Comparison of ENCODE assay signal across 9 cellular contexts in the genomic region with DNA sequence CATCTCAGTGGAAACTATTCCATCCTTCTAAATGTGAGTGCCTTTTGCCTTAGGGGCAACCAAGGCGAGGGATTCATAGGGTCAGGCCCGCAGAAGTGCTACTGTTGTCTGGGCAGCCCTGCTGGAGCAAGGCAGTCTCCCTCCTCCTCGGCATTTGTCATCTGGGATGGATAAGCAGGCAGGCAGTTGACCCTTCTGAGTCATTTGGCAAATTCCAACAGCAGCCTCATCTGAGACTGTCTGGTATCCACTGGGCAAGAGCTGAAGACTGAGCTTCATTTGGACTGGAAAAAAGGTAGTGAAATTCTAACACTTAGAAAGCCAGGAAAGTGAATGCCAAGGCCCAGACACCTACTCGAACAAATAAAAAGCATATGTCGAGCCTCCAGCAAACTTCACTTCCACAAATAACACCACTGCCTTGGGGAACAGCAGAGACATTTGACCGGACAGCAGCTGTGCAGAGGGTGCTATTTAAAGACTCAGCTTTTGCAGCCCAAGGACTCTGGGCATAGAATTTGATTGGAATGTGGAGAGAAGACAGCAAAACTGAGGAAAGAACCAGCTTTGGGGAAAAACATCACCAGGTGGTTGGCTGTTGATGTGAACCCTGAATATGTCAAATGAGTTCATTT. TPM values are rescaled to one million over a fixed set of nuclear protein-coding genes. Genes with fewer than 3 reads are reported as not detected.
DNase-seq lines count a peak whose midpoint lies in the region; ATAC-seq and TF ChIP-seq lines count a peak whose summit lies in the region.
"Had no signal": no experiment of that assay in that cellular context is flagged by ENCODE, and none has a peak within 500 bp of the region (broad histone marks: within the 10 kb centered on the region; RNA-seq: fewer than 3 reads in every experiment).

No MANE protein-coding gene starts in this region.

- no peak overlapping the region for H3K23ac ChIP-seq in IMR-90 (ENCODE audit: low read depth, low read length)
- no peak overlapping the region for H3K23ac ChIP-seq in mesendoderm (ENCODE audit: low read length)

- H3K4me2 ChIP-seq in IMR-90 (ENCODE audit: low read depth, low read length) (peak overlapping the region; percentile 69), mesendoderm (ENCODE audit: low read length) (no peak overlapping the region)

- no peak overlapping the region for H3K4me3 Mint-ChIP-seq in activated naive CD4-positive, alpha-beta T cell treated with anti-CD3 and anti-CD28 coated beads, Interleukin-2, amount 10 ng/mL, durations not matched to agents 7 days and 5 days
- H3K4me3 Mint-ChIP-seq: naive thymus-derived CD4-positive, alpha-beta T cell had no signal

- peak; percentile 53 for DNase-seq in AG04449 (ENCODE audit: low read depth, low spot score)
- DNase-seq in IMR-90: peak; percentile 78
- no peak for DNase-seq in coronary artery (ENCODE audit: low spot score)
- DNase-seq in mesendoderm: peak; percentile 50
- DNase-seq in activated naive CD4-positive, alpha-beta T cell treated with anti-CD3 and anti-CD28 coated beads, Interleukin-2, amount 10 ng/mL, durations not matched to agents 7 days and 5 days: no peak
- DNase-seq in mucosa of descending colon: no peak
- DNase-seq: naive thymus-derived CD4-positive, alpha-beta T cell had no signal

- dilution Hi-C loops in IMR-90 (cut with HindIII; ENCODE audit: low sequenced_read_pairs, unreplicated experiment): no loop called here

- H2BK15ac ChIP-seq in IMR-90 (ENCODE audit: low read depth, low read length) (no peak overlapping the region), mesendoderm (replicated peaks; ENCODE audit: low read depth) (no peak overlapping the region)

- TF ChIP-seq POLR2A in IMR-90 (IDR thresholded peaks at IDR 0.05; ENCODE audit: low read depth, low read length): no peak

- H3K27ac Mint-ChIP-seq in activated naive CD4-positive, alpha-beta T cell treated with anti-CD3 and anti-CD28 coated beads, Interleukin-2, amount 10 ng/mL, durations not matched to agents 7 days and 5 days: no peak overlapping the region

- H3K56ac ChIP-seq in IMR-90 (ENCODE audit: extremely low read depth, insufficient read depth, low read length): no peak overlapping the region
- peak overlapping the region; percentile 43 for H3K56ac ChIP-seq in mesendoderm (ENCODE audit: low read length)

- TF ChIP-seq CTCF in AG04449 (IDR thresholded peaks at IDR 0.05; ENCODE audit: insufficient read depth, low read length, missing control alignments): no peak
- TF ChIP-seq CTCF in IMR-90 (conservative IDR thresholded peaks at IDR 0.05; ENCODE audit: low read depth, low read length): no peak
- no peak for TF ChIP-seq CTCF in coronary artery (IDR thresholded peaks at IDR 0.05)
- no peak for TF ChIP-seq CTCF in mucosa of descending colon (IDR thresholded peaks at IDR 0.05)

- H3K4ac ChIP-seq in IMR-90 (ENCODE audit: low read depth, low read length) (no peak overlapping the region), mesendoderm (ENCODE audit: low read depth, low read length) (peak overlapping the region; percentile 60)

- 0 out of 2 replicates have a peak overlapping the region, but pooled peaks have one; percentile 8 for H3K14ac ChIP-seq in IMR-90 (replicated peaks; ENCODE audit: low read depth, low read length)

- intact Hi-C loops in IMR-90 (cut with micrococcal nuclease) (no loop called here), mucosa of descending colon (cut with DNase I, micrococcal nuclease) (no loop called here)

- CTCF ChIA-PET in AG04449 (lab: Yijun Ruan, JAX) (interaction anchor here (1.0 to 1.3 kb wide), 2 partner anchors 14 to 194 kb away, joined by 3 to 9 read pairs; no protein-coding TSS in a partner anchor), IMR-90 (lab: Yijun Ruan, JAX) (no interaction called here)
- CTCF ChIA-PET in activated naive CD4-positive, alpha-beta T cell treated with anti-CD3 and anti-CD28 coated beads, Interleukin-2, amount 10 ng/mL, durations not matched to agents 7 days and 5 days (lab: Charles Lee): interaction anchor here (0.7 kb wide), 1 partner anchor 1080 kb away, joined by 3 read pairs; no protein-coding TSS in a partner anchor

- H4K91ac ChIP-seq in IMR-90 (ENCODE audit: insufficient read depth, low read depth, low read length): no peak overlapping the region

- BruUV-seq in IMR-90 (replicated peaks; lab: Mats Ljungman, UMichigan): no TSS peak

- no peaks in the 10 kb centered on the region for H3K36me3 ChIP-seq in IMR-90 (ENCODE audit: control insufficient read depth, insufficient read depth, low read length)
- H3K36me3 ChIP-seq in mesendoderm (ENCODE audit: control insufficient read depth, insufficient read depth, low read length): no peaks in the 10 kb centered on the region
- H3K36me3 ChIP-seq in mucosa of descending colon (ENCODE audit: low read depth): no peaks in the 10 kb centered on the region

- H4K8ac ChIP-seq in IMR-90 (ENCODE audit: low read depth in 2 of 2, low read length in 2 of 2) (no peak overlapping the region; a peak in 1 of 4 replicates), mesendoderm (ENCODE audit: low read depth, low read length) (no peak overlapping the region)

- ATAC-seq in IMR-90 (ENCODE audit: low read depth): peak; percentile 61
- no peak for ATAC-seq in mucosa of descending colon
- ATAC-seq in HG02642 (IDR thresholded peaks at IDR 0.05; ENCODE audit: poor library complexity, unreplicated experiment): no peak
- ATAC-seq in HG02870 (IDR thresholded peaks at IDR 0.05; ENCODE audit: unreplicated experiment): no peak
- ATAC-seq: naive thymus-derived CD4-positive, alpha-beta T cell had no signal

- H3K79me1 ChIP-seq in IMR-90 (ENCODE audit: low read depth in 1 of 2, low read length in 2 of 2) (peaks cover 3% of the 10 kb centered on the region in 2 experiments; a peak in 2 of 4 replicates), mesendoderm (ENCODE audit: low read length) (no peaks in the 10 kb centered on the region)

- no peaks in the 10 kb centered on the region for H3K36me3 Mint-ChIP-seq in activated naive CD4-positive, alpha-beta T cell treated with anti-CD3 and anti-CD28 coated beads, Interleukin-2, amount 10 ng/mL, durations not matched to agents 7 days and 5 days

- H2AK5ac ChIP-seq in IMR-90 (ENCODE audit: low read depth, low read length) (no peak overlapping the region), mesendoderm (ENCODE audit: low read length) (peak overlapping the region; percentile 4)

- TF ChIP-seq RAD21 in IMR-90 (IDR thresholded peaks at IDR 0.05; ENCODE audit: low read length): no peak

- peak overlapping the region; percentile 52 for H2AFZ ChIP-seq in IMR-90 (replicated peaks; ENCODE audit: low read length, poor library complexity)

- H2BK120ac ChIP-seq in IMR-90 (ENCODE audit: low read depth, low read length): 0 out of 2 replicates have a peak overlapping the region, but pooled peaks have one; percentile 17
- H2BK120ac ChIP-seq in mesendoderm (ENCODE audit: low read depth, low read length): peak overlapping the region; percentile 10

- H4K5ac ChIP-seq in IMR-90 (ENCODE audit: low read depth, low read length) (no peak overlapping the region), mesendoderm (ENCODE audit: low read length) (no peak overlapping the region)

- H3K9me1 ChIP-seq in IMR-90 (ENCODE audit: insufficient read depth, low read length): peaks cover 12% of the 10 kb centered on the region; the same call in 1 of the 2 replicates

- peaks cover 3% of the 10 kb centered on the region for H3K4me1 ChIP-seq in IMR-90 (ENCODE audit: control insufficient read depth, insufficient read depth, low read length)
- peaks cover 3% of the 10 kb centered on the region for H3K4me1 ChIP-seq in mesendoderm (ENCODE audit: control insufficient read depth, low read depth, low read length)
- peaks cover 12% of the 10 kb centered on the region for H3K4me1 ChIP-seq in mucosa of descending colon (ENCODE audit: low read depth)

- H3K9me3 Mint-ChIP-seq in activated naive CD4-positive, alpha-beta T cell treated with anti-CD3 and anti-CD28 coated beads, Interleukin-2, amount 10 ng/mL, durations not matched to agents 7 days and 5 days: no peaks in the 10 kb centered on the region

- peak overlapping the region; percentile 1; the same call in 1 of the 2 replicates for H3K27ac ChIP-seq in IMR-90 (ENCODE audit: insufficient read depth, low read length)
- H3K27ac ChIP-seq in coronary artery: peak overlapping the region; percentile 65 to 89
- no peak overlapping the region for H3K27ac ChIP-seq in mesendoderm (ENCODE audit: low read depth, low read length)

- H3K79me2 ChIP-seq in mesendoderm (ENCODE audit: control insufficient read depth, insufficient read depth, low read length): no peaks in the 10 kb centered on the region

- H3K4me3 ChIP-seq in AG04449 (ENCODE audit: low read depth, low read length) (peak overlapping the region; percentile 16), IMR-90 (ENCODE audit: insufficient read depth, low read depth, low read length) (no peak overlapping the region), coronary artery (no peak overlapping the region), mesendoderm (ENCODE audit: low read length) (no peak overlapping the region), mucosa of descending colon (no peak overlapping the region)

- H3K27me3 Mint-ChIP-seq in activated naive CD4-positive, alpha-beta T cell treated with anti-CD3 and anti-CD28 coated beads, Interleukin-2, amount 10 ng/mL, durations not matched to agents 7 days and 5 days: peaks cover 18% of the 10 kb centered on the region

- WGBS in IMR-90 (ENCODE audit: extremely low coverage in 2 of 2, insufficient read length in 1 of 2), 2 experiments: no CpG with 5 or more reads among the region's 6 CpGs
- no CpG with 5 or more reads among the region's 6 CpGs for WGBS in mesendoderm (ENCODE audit: extremely low coverage, insufficient coverage, low lambda C conversion rate)

- H2BK5ac ChIP-seq in IMR-90 (ENCODE audit: low read depth, low read length, poor library complexity, severe bottlenecking) (peak overlapping the region; percentile 36), mesendoderm (ENCODE audit: low read length) (no peak overlapping the region)

- H3K27me3 ChIP-seq in IMR-90 (ENCODE audit: control insufficient read depth, insufficient read depth, low read length): no peaks in the 10 kb centered on the region
- H3K27me3 ChIP-seq in mesendoderm (ENCODE audit: insufficient read depth, low read length, poor library complexity): no peaks in the 10 kb centered on the region

- H4K20me1 ChIP-seq in IMR-90 (ENCODE audit: insufficient read depth, low read length): no peaks in the 10 kb centered on the region

- H3K4me1 Mint-ChIP-seq in activated naive CD4-positive, alpha-beta T cell treated with anti-CD3 and anti-CD28 coated beads, Interleukin-2, amount 10 ng/mL, durations not matched to agents 7 days and 5 days: peaks cover 11% of the 10 kb centered on the region

- no peak overlapping the region for H3K18ac ChIP-seq in IMR-90 (ENCODE audit: low read depth, low read length)
- H3K18ac ChIP-seq in mesendoderm (ENCODE audit: low read length): peak overlapping the region; percentile 24

- H3K9me3 ChIP-seq in IMR-90 (ENCODE audit: control insufficient read depth, insufficient read depth, low read length): 0 out of 2 replicates have a peak, but pooled peaks cover 2% of the 10 kb centered on the region
- no peaks in the 10 kb centered on the region for H3K9me3 ChIP-seq in mucosa of descending colon

- H2AK9ac ChIP-seq in IMR-90 (replicated peaks; ENCODE audit: low read depth, low read length, poor library complexity): no peak overlapping the region

- H3K9ac ChIP-seq in IMR-90 (ENCODE audit: low read depth, low read length) (no peak overlapping the region), mesendoderm (ENCODE audit: low read length) (peak overlapping the region; percentile 9)

- in situ Hi-C loops in IMR-90 (cut with MboI; ENCODE audit: low sequenced_read_pairs): loop anchor here (25.0 kb wide), 1 partner anchor 490 kb away; no protein-coding TSS in a partner anchor

- no peak overlapping the region for H2BK20ac ChIP-seq in IMR-90 (ENCODE audit: low read depth, low read length)

- POLR2A ChIA-PET in AG04449 (lab: Yijun Ruan, JAX): no interaction called here
- POLR2A ChIA-PET in IMR-90 (lab: Charles Lee; ENCODE audit: unreplicated experiment): interaction anchor here (0.5 to 0.6 kb wide), 2 partner anchors 947 to 967 kb away, joined by 3 to 20 read pairs; no protein-coding TSS in a partner anchor

RNA-seq across cellular contexts. Expression of a gene that starts 4.0 kb away (rescaled TPM):
- total RNA-seq in IMR-90 (2012; rRNA removed) (8.9 and 9.7 TPM in 2 replicates), mucosa of descending colon (10 to 100 TPM; 14.8 to 28.0 (median 16.7) TPM)
- 5.2 and 6.0 TPM in 2 replicates for polyA plus RNA-seq in IMR-90 (2012; rRNA removed)
- polyA plus RNA-seq in IMR-90 (2012; cell fraction: cytosol; rRNA removed): 1.7 TPM in 2 replicates
- polyA plus RNA-seq in IMR-90 (2012; cell fraction: nucleus; rRNA removed; ENCODE audit: low replicate concordance): 24.5 and 27.8 TPM in 2 replicates
- polyA plus RNA-seq in mesendoderm (2013, experiment 1 of 2): 9.6 TPM
- 9.6 TPM for polyA plus RNA-seq in mesendoderm (2013, experiment 2 of 2)

Comparison
In these comparisons a context has a peak if more than half of its experiments do, and no peak if none do; other contexts are left out.
1. DNase-seq: peak in AG04449 (single experiment), IMR-90 (single experiment) and mesendoderm (single experiment); none in coronary artery (single experiment), activated naive CD4-positive, alpha-beta T cell treated with anti-CD3 and anti-CD28 coated beads, Interleukin-2, amount 10 ng/mL, durations not matched to agents 7 days and 5 days (single experiment) and mucosa of descending colon (0 of 3).